ENCODE assay signal across 1 cellular context in genomic region chr1:31815752-31816484, GRCh38.
TF ChIP-seq lines count a peak whose summit lies in the region.

TSS of gene SPOCD1 (minus strand) at chr1:31816022. CDS start at chr1:31815333, 689 bp downstream.

TF ChIP-seq in HepG2, 621 proteins besides CTCF, POLR2A, EP300 and RAD21 (continued from another document and continues in another):
- no peak for TF ChIP-seq MYNN (CRISPR knock-in tag; IDR thresholded peaks at IDR 0.05; ENCODE audit: low read depth)
- TF ChIP-seq ZNF784 (CRISPR knock-in tag; IDR thresholded peaks at IDR 0.05; ENCODE audit: borderline replicate concordance): 0 out of 2 replicates have a peak, but pooled peaks have one; percentile 23
- TF ChIP-seq ZNF280B (CRISPR knock-in tag; IDR thresholded peaks at IDR 0.05; ENCODE audit: borderline replicate concordance): no peak
- peak; percentile 59 for TF ChIP-seq PRDM10 (CRISPR knock-in tag; IDR thresholded peaks at IDR 0.05; ENCODE audit: low read depth)
- no peak for TF ChIP-seq BCLAF1 (IDR thresholded peaks at IDR 0.05)
- TF ChIP-seq ZBTB10 (CRISPR knock-in tag; IDR thresholded peaks at IDR 0.05; ENCODE audit: borderline replicate concordance): no peak
- no peak for TF ChIP-seq NKX3-1 (CRISPR knock-in tag; IDR thresholded peaks at IDR 0.05)
- TF ChIP-seq CBX1 (IDR thresholded peaks at IDR 0.05; ENCODE audit: low read depth): peak; percentile 86
- 0 out of 2 replicates have a peak, but pooled peaks have one; percentile 21 for TF ChIP-seq ETV6 (CRISPR knock-in tag; conservative IDR thresholded peaks at IDR 0.05)
- no peak for TF ChIP-seq ZNF746 (CRISPR knock-in tag; IDR thresholded peaks at IDR 0.05)
- TF ChIP-seq ZC3H13 (CRISPR knock-in tag; IDR thresholded peaks at IDR 0.05): 0 out of 2 replicates have a peak, but pooled peaks have one; percentile 24
- TF ChIP-seq RFX5 (IDR thresholded peaks at IDR 0.05; ENCODE audit: low read depth, low read length): no peak
- 0 out of 2 replicates have a peak, but pooled peaks have one; percentile 45 for TF ChIP-seq ZNF224 (CRISPR knock-in tag; IDR thresholded peaks at IDR 0.05)
- no peak for TF ChIP-seq REST (IDR thresholded peaks at IDR 0.05; ENCODE audit: borderline replicate concordance in 1 of 2, low read depth in 1 of 2, low read length in 2 of 2)
- TF ChIP-seq SRY (CRISPR knock-in tag; IDR thresholded peaks at IDR 0.05): no peak
- no peak for TF ChIP-seq ZNF780A (CRISPR knock-in tag; IDR thresholded peaks at IDR 0.05)
- TF ChIP-seq ZNF687 (CRISPR knock-in tag; IDR thresholded peaks at IDR 0.05): peak; percentile 66
- TF ChIP-seq ZNF556 (CRISPR knock-in tag; IDR thresholded peaks at IDR 0.05; ENCODE audit: borderline replicate concordance): 0 out of 2 replicates have a peak, but pooled peaks have one; percentile 42
- TF ChIP-seq ZKSCAN5 (CRISPR knock-in tag; IDR thresholded peaks at IDR 0.05): no peak
- TF ChIP-seq ATF7 (IDR thresholded peaks at IDR 0.05): no peak
- TF ChIP-seq ATF7 (CRISPR knock-in tag; IDR thresholded peaks at IDR 0.05): no peak
- no peak for TF ChIP-seq ZNF639 (CRISPR knock-in tag; conservative IDR thresholded peaks at IDR 0.05)
- no peak for TF ChIP-seq ZBTB7A (CRISPR knock-in tag; IDR thresholded peaks at IDR 0.05)
- no peak for TF ChIP-seq E2F2 (CRISPR knock-in tag; IDR thresholded peaks at IDR 0.05; ENCODE audit: borderline replicate concordance)
